Comparison of ENCODE assay signal across 14 cellular contexts in the genomic region with DNA sequence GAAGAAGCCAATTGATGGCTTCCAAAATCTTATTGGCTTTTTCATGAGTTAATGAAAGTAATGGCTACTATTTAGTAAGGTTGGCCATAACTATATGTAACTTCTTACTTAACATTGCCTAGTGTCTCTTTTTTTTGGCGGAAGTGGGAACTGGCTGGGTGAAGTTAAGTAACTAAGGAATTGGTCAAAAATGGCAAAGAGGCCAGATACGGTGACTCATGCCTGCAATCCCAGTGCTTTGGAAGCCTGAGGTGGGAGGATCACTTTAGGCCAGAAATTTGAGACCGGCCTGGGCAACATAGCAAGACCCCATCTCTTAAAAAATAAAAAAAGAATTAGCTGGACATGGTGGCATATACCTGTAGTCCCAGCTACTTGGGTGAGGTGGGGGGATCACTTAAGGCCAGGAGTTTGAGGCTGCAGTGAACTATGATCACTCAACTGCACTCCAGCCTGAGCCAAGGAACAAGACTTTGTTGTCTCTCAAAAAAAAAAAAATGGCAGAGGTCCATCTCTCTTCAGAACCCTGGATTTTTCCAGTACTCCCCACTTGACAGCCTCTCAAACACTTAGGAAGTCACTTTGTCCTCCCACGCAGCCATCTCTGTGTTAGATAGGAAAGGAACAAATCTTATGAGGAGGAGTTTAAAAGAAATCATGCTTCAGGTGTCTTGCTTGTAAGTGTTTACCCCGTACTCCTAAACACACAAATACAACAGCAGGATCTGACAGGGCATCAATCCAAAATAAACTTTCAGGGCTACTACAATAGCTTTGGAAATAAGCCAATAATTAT.
DNase-seq lines count a peak whose midpoint lies in the region; TF ChIP-seq lines count a peak whose summit lies in the region.
"Had no signal": no experiment of that assay in that cellular context is flagged by ENCODE, and none has a peak within 500 bp of the region (broad histone marks: within the 10 kb centered on the region; RNA-seq: fewer than 3 reads in every experiment).

No MANE protein-coding gene starts in this region.

- H3K4me1 ChIP-seq in mesenchymal stem cell (ENCODE audit: control insufficient read depth, insufficient read depth, low read depth, low read length) = peaks cover 3% of the 10 kb centered on the region
- peaks cover 0 to 18% (median 1%) of the 10 kb centered on the region in 6 donors for H3K4me1 ChIP-seq in spleen
- H3K4me1 ChIP-seq: BLaER1 treated with 17β-estradiol and CSF1 and Interleukin-3, amounts not matched to agents 10 nM and 100 nM had no signal

- H3K18ac ChIP-seq in mesenchymal stem cell (ENCODE audit: low read depth in 1 of 2, low read length in 2 of 2) = no peak overlapping the region

- H3K27ac ChIP-seq in mesenchymal stem cell (ENCODE audit: low read length, poor library complexity, severe bottlenecking) = no peak overlapping the region
- H3K27ac ChIP-seq in spleen = no peak overlapping the region
- H3K27ac ChIP-seq: BLaER1 treated with 17β-estradiol and CSF1 and Interleukin-3, amounts not matched to agents 10 nM and 100 nM; colonic mucosa had no signal

- H3K4me3 ChIP-seq in mesenchymal stem cell (ENCODE audit: insufficient read depth in 1 of 2, low read depth in 1 of 2, low read length in 2 of 2) (no peak overlapping the region), spleen (no peak overlapping the region)
- H3K4me3 ChIP-seq: BLaER1 treated with 17β-estradiol and CSF1 and Interleukin-3, amounts not matched to agents 10 nM and 100 nM; colonic mucosa had no signal

- no peaks in the 10 kb centered on the region for H3K36me3 ChIP-seq in mesenchymal stem cell (ENCODE audit: control insufficient read depth in 1 of 2, insufficient read depth in 2 of 2, low read depth in 1 of 2, low read length in 2 of 2)
- peaks cover 0 to 10% (median 0%) of the 10 kb centered on the region in 6 donors for H3K36me3 ChIP-seq in spleen
- H3K36me3 ChIP-seq: BLaER1 treated with 17β-estradiol and CSF1 and Interleukin-3, amounts not matched to agents 10 nM and 100 nM; colonic mucosa had no signal

- H2AFZ ChIP-seq in mesenchymal stem cell (ENCODE audit: low read depth, low read length) = no peak overlapping the region

- TF ChIP-seq CTCF in spleen (IDR thresholded peaks at IDR 0.05 in 8 of 11, conservative IDR thresholded peaks at IDR 0.05 in 3 of 11) (no peak), progenitor cell of endocrine pancreas (IDR thresholded peaks at IDR 0.05; ENCODE audit: unreplicated experiment) (no peak), mesothelial cell of epicardium (IDR thresholded peaks at IDR 0.05; ENCODE audit: unreplicated experiment) (no peak)

- no peak overlapping the region for H2BK5ac ChIP-seq in mesenchymal stem cell (ENCODE audit: low read depth, low read length, poor library complexity, severe bottlenecking)

- H4K8ac ChIP-seq in mesenchymal stem cell (ENCODE audit: low read length) = no peak overlapping the region

- H3K9me3 ChIP-seq in mesenchymal stem cell (ENCODE audit: control insufficient read depth, low read length) (no peaks in the 10 kb centered on the region), spleen (no peaks in the 10 kb centered on the region)
- H3K9me3 ChIP-seq: BLaER1 treated with 17β-estradiol and CSF1 and Interleukin-3, amounts not matched to agents 10 nM and 100 nM; colonic mucosa had no signal

- no peak for TF ChIP-seq POLR2A in spleen (IDR thresholded peaks at IDR 0.05)

- no peak overlapping the region for H3K4me2 ChIP-seq in mesenchymal stem cell (ENCODE audit: low read length, poor library complexity, severe bottlenecking)
- H3K4me2 ChIP-seq: BLaER1 treated with 17β-estradiol and CSF1 and Interleukin-3, amounts not matched to agents 10 nM and 100 nM had no signal

- H3K9ac ChIP-seq in mesenchymal stem cell (ENCODE audit: low read length) = no peak overlapping the region
- H3K9ac ChIP-seq: BLaER1 treated with 17β-estradiol and CSF1 and Interleukin-3, amounts not matched to agents 10 nM and 100 nM had no signal

- H3K36me3 Mint-ChIP-seq in progenitor cell of endocrine pancreas (ENCODE audit: insufficient read depth) (no peaks in the 10 kb centered on the region), mesothelial cell of epicardium (no peaks in the 10 kb centered on the region)

- H3K27ac Mint-ChIP-seq in progenitor cell of endocrine pancreas (no peak overlapping the region), mesothelial cell of epicardium (no peak overlapping the region)
- H3K27ac Mint-ChIP-seq: activated T-helper 17 cell treated with anti-CD3 and anti-CD28 coated beads, Interleukin-2, amount 50 U/mL, for 72 hours had no signal

- H4K91ac ChIP-seq in mesenchymal stem cell (ENCODE audit: low read length) = no peak overlapping the region

- H3K4me3 Mint-ChIP-seq in progenitor cell of endocrine pancreas (ENCODE audit: low read depth) = no peak overlapping the region
- H3K4me3 Mint-ChIP-seq in mesothelial cell of epicardium = no peak overlapping the region
- H3K4me3 Mint-ChIP-seq: activated T-helper 17 cell treated with anti-CD3 and anti-CD28 coated beads, Interleukin-2, amount 50 U/mL, for 72 hours had no signal

- DNase-seq in Daoy (ENCODE audit: low read depth) = peak; percentile 91
- DNase-seq in NCI-H1105 (lab: John Stamatoyannopoulos, UW) = peak; percentile 34
- DNase-seq in dermis blood vessel endothelial cell = peak; percentile 80
- DNase-seq in mesenchymal stem cell = peak; percentile 78
- DNase-seq in spleen = no peak
- DNase-seq in stimulated activated CD4-positive, alpha-beta T cell treated with anti-CD3 and anti-CD28 coated beads, Interleukin-2, amount 100 ng/mL, for 24 hours = no peak
- no peak for DNase-seq in progenitor cell of endocrine pancreas (ENCODE audit: low spot score, unreplicated experiment)
- DNase-seq in mesothelial cell of epicardium (ENCODE audit: low spot score in 2 of 2, unreplicated experiment in 2 of 2) = no peak
- DNase-seq: colonic mucosa; NCI-H82; posterior cingulate gyrus; stimulated activated CD4-positive, alpha-beta T cell treated with anti-CD3 and anti-CD28 coated beads, Interleukin-1b, Interleukin-23, amount 100 ng/mL, for 48 hours had no signal

- H3K9me3 Mint-ChIP-seq in progenitor cell of endocrine pancreas (ENCODE audit: low read depth) = no peaks in the 10 kb centered on the region
- no peaks in the 10 kb centered on the region for H3K9me3 Mint-ChIP-seq in mesothelial cell of epicardium

- H3K14ac ChIP-seq in mesenchymal stem cell (ENCODE audit: low read length in 2 of 2) = no peak overlapping the region

- no peaks in the 10 kb centered on the region for H3K79me1 ChIP-seq in mesenchymal stem cell (replicated peaks; ENCODE audit: low read length, poor library complexity, severe bottlenecking)

- H2BK120ac ChIP-seq in mesenchymal stem cell (ENCODE audit: low read depth, low read length) = no peak overlapping the region

- no peak overlapping the region for H3K4ac ChIP-seq in mesenchymal stem cell (ENCODE audit: low read depth in 1 of 2, low read length in 2 of 2)

- no peak overlapping the region for H3K23ac ChIP-seq in mesenchymal stem cell (ENCODE audit: low read length in 2 of 2)

- WGBS in mesenchymal stem cell = 100% methylated on average over 3 of the region's 5 CpGs
- WGBS in spleen, 5 donors = 62 to 85% (median 72%) methylated on average over 5 of the region's 5 CpGs

- intact Hi-C loops in spleen (cut with DNase I; ENCODE audit: low total_unique reads) = no loop called here

- H3K4me1 Mint-ChIP-seq in progenitor cell of endocrine pancreas (ENCODE audit: low read depth) = peaks cover 4% of the 10 kb centered on the region
- H3K4me1 Mint-ChIP-seq in mesothelial cell of epicardium = no peaks in the 10 kb centered on the region
- H3K4me1 Mint-ChIP-seq: activated T-helper 17 cell treated with anti-CD3 and anti-CD28 coated beads, Interleukin-2, amount 50 U/mL, for 72 hours had no signal

- H3K27me3 ChIP-seq in mesenchymal stem cell (ENCODE audit: control insufficient read depth in 1 of 2, insufficient read depth in 1 of 2, low read length in 2 of 2) (no peaks in the 10 kb centered on the region), spleen (replicated peaks in 1 of 7) (no peaks in the 10 kb centered on the region)
- H3K27me3 ChIP-seq: BLaER1 treated with 17β-estradiol and CSF1 and Interleukin-3, amounts not matched to agents 10 nM and 100 nM; colonic mucosa had no signal

- no peak overlapping the region for H2BK15ac ChIP-seq in mesenchymal stem cell (ENCODE audit: low read depth, poor library complexity, severe bottlenecking)

- H3K27me3 Mint-ChIP-seq in progenitor cell of endocrine pancreas (no peaks in the 10 kb centered on the region), mesothelial cell of epicardium (ENCODE audit: low read depth) (no peaks in the 10 kb centered on the region)

- H2BK12ac ChIP-seq in mesenchymal stem cell (ENCODE audit: low read length in 2 of 2) = no peak overlapping the region

- H2AK5ac ChIP-seq in mesenchymal stem cell (ENCODE audit: low read length, severe bottlenecking) = no peak overlapping the region

Comparison
In these comparisons a context has a peak if more than half of its experiments do, and no peak if none do; other contexts are left out.
1. DNase-seq: peak in Daoy (single experiment), NCI-H1105 (single experiment), dermis blood vessel endothelial cell (single experiment) and mesenchymal stem cell (single experiment); none in spleen (single experiment), stimulated activated CD4-positive, alpha-beta T cell treated with anti-CD3 and anti-CD28 coated beads, Interleukin-2, amount 100 ng/mL, for 24 hours (0 of 2), progenitor cell of endocrine pancreas (single experiment) and mesothelial cell of epicardium (0 of 2).